1 cellular context compared by ENCODE assay signal in the genomic region with DNA sequence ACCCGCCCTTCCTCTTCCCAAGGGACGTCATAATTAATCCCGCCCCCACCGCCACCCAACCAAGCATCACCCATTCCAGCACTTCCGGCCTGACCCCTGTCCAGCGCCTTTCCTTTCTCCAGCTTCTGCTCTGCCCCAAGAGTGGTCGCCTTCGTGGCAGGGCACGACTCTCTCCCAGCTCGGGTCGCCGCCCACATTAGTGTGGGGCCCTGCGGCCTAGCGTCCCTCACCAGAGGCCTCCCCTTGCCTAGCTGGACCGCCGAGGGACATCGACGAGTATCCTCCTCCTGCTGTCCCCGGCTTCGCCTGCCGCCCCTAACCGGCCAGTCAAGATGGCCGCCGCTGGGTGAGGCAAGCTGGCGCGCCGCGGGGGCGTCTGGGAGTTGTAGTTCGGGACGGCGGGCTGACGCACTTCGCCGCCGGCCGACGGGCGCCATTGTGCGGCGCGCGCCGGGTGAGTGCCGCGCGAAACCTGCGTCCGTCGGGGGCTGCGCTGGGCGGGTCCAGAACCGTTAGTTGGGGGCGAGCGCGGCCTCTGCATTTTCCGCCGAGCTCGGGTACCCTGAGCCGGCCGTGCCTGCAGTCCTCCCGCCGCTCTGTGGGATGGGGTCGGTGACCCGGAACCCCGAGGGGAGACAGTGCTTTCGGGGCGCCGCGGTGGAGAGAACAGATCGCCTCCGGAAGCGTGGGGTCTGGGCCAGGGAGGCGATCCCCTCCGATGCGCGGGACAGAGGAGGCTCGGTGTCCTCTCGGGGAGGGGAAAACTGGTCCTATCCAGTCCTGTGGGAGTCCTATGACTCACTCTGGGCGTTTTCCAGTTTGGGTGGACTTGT.
TF ChIP-seq lines count a peak whose summit lies in the region.

A gene (plus strand): TSS at position 73 of the 833 bp plus-strand sequence. CDS start 905 bp downstream, outside the sequence.

TF ChIP-seq in HepG2, 621 proteins besides CTCF, POLR2A, EP300 and RAD21 (continued from another document and continues in another):
- TF ChIP-seq, protein P1, sequence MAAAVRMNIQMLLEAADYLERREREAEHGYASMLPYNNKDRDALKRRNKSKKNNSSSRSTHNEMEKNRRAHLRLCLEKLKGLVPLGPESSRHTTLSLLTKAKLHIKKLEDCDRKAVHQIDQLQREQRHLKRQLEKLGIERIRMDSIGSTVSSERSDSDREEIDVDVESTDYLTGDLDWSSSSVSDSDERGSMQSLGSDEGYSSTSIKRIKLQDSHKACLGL (CRISPR knock-in tag; IDR thresholded peaks at IDR 0.05) = peak; percentile 78; the same call in 1 of the 2 replicates
- TF ChIP-seq POGZ (CRISPR knock-in tag; IDR thresholded peaks at IDR 0.05) (peak; percentile 82), ZNF672 (CRISPR knock-in tag; IDR thresholded peaks at IDR 0.05) (peak; percentile 71; the same call in 1 of the 2 replicates), ZNF350 (CRISPR knock-in tag; IDR thresholded peaks at IDR 0.05; ENCODE audit: borderline replicate concordance, low read depth) (peak; percentile 53), ZMAT3 (CRISPR knock-in tag; conservative IDR thresholded peaks at IDR 0.05) (0 out of 2 replicates have a peak, but pooled peaks have one; percentile 70), FOSL1 (CRISPR knock-in tag; IDR thresholded peaks at IDR 0.05; ENCODE audit: borderline replicate concordance) (peak; percentile 30; the same call in 1 of the 2 replicates), CENPT (CRISPR knock-in tag; IDR thresholded peaks at IDR 0.05; ENCODE audit: low read depth) (peak; percentile 90), TMF1 (CRISPR knock-in tag; IDR thresholded peaks at IDR 0.05; ENCODE audit: low read depth) (peak; percentile 16; the same call in 1 of the 2 replicates), ZFAT (CRISPR knock-in tag; conservative IDR thresholded peaks at IDR 0.05) (no peak), FOXO1 (CRISPR knock-in tag; IDR thresholded peaks at IDR 0.05) (peak; percentile 46; the same call in 1 of the 2 replicates), ZNF234 (CRISPR knock-in tag; conservative IDR thresholded peaks at IDR 0.05) (peak; percentile 97), ZNF773 (CRISPR knock-in tag; IDR thresholded peaks at IDR 0.05; ENCODE audit: borderline replicate concordance) (no peak), RBM39 (IDR thresholded peaks at IDR 0.05; ENCODE audit: low read depth, low read length, poor library complexity, severe bottlenecking) (peak; percentile 86), ATF7 (IDR thresholded peaks at IDR 0.05) (peak; percentile 28; the same call in 1 of the 2 replicates), ATF7 (CRISPR knock-in tag; IDR thresholded peaks at IDR 0.05) (peak; percentile 29; the same call in 1 of the 2 replicates), SRSF9 (IDR thresholded peaks at IDR 0.05; ENCODE audit: borderline replicate concordance, insufficient read depth, low read depth, low read length, poor library complexity, severe bottlenecking) (no peak), POLR2AphosphoS5 (IDR thresholded peaks at IDR 0.05; ENCODE audit: low read depth, low read length) (peak; percentile 84), KMT2B (CRISPR knock-in tag; IDR thresholded peaks at IDR 0.05) (peak; percentile 65), ZNF556 (CRISPR knock-in tag; IDR thresholded peaks at IDR 0.05; ENCODE audit: borderline replicate concordance) (peak; percentile 93)
- TF ChIP-seq, protein P2, sequence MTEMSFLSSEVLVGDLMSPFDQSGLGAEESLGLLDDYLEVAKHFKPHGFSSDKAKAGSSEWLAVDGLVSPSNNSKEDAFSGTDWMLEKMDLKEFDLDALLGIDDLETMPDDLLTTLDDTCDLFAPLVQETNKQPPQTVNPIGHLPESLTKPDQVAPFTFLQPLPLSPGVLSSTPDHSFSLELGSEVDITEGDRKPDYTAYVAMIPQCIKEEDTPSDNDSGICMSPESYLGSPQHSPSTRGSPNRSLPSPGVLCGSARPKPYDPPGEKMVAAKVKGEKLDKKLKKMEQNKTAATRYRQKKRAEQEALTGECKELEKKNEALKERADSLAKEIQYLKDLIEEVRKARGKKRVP (CRISPR knock-in tag; IDR thresholded peaks at IDR 0.05) = peak in 1 of 2 experiments; percentile 93; a peak in 2 of 4 replicates
- TF ChIP-seq, protein P3, sequence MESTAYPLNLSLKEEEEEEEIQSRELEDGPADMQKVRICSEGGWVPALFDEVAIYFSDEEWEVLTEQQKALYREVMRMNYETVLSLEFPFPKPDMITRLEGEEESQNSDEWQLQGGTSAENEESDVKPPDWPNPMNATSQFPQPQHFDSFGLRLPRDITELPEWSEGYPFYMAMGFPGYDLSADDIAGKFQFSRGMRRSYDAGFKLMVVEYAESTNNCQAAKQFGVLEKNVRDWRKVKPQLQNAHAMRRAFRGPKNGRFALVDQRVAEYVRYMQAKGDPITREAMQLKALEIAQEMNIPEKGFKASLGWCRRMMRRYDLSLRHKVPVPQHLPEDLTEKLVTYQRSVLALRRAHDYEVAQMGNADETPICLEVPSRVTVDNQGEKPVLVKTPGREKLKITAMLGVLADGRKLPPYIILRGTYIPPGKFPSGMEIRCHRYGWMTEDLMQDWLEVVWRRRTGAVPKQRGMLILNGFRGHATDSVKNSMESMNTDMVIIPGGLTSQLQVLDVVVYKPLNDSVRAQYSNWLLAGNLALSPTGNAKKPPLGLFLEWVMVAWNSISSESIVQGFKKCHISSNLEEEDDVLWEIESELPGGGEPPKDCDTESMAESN (CRISPR knock-in tag; conservative IDR thresholded peaks at IDR 0.05) = peak; percentile 29
- TF ChIP-seq, protein P4, sequence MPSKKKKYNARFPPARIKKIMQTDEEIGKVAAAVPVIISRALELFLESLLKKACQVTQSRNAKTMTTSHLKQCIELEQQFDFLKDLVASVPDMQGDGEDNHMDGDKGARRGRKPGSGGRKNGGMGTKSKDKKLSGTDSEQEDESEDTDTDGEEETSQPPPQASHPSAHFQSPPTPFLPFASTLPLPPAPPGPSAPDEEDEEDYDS (CRISPR knock-in tag; IDR thresholded peaks at IDR 0.05) = peak; percentile 42; the same call in 1 of the 2 replicates
- TF ChIP-seq, protein P5, sequence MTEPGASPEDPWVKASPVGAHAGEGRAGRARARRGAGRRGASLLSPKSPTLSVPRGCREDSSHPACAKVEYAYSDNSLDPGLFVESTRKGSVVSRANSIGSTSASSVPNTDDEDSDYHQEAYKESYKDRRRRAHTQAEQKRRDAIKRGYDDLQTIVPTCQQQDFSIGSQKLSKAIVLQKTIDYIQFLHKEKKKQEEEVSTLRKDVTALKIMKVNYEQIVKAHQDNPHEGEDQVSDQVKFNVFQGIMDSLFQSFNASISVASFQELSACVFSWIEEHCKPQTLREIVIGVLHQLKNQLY (CRISPR knock-in tag; IDR thresholded peaks at IDR 0.05) = 0 out of 2 replicates have a peak, but pooled peaks have one; percentile 6
- TF ChIP-seq, protein P6, sequence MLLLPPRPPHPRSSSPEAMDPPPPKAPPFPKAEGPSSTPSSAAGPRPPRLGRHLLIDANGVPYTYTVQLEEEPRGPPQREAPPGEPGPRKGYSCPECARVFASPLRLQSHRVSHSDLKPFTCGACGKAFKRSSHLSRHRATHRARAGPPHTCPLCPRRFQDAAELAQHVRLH (CRISPR knock-in tag; IDR thresholded peaks at IDR 0.05; ENCODE audit: borderline replicate concordance, low read depth) = no peak
- TF ChIP-seq, protein P7, sequence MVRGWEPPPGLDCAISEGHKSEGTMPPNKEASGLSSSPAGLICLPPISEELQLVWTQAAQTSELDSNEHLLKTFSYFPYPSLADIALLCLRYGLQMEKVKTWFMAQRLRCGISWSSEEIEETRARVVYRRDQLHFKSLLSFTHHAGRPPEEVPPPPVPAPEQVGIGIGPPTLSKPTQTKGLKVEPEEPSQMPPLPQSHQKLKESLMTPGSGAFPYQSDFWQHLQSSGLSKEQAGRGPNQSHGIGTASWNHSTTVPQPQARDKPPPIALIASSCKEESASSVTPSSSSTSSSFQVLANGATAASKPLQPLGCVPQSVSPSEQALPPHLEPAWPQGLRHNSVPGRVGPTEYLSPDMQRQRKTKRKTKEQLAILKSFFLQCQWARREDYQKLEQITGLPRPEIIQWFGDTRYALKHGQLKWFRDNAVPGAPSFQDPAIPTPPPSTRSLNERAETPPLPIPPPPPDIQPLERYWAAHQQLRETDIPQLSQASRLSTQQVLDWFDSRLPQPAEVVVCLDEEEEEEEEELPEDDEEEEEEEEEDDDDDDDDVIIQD (CRISPR knock-in tag; IDR thresholded peaks at IDR 0.05; ENCODE audit: low read depth) = 0 out of 2 replicates have a peak, but pooled peaks have one; percentile 35
- TF ChIP-seq, protein P8, sequence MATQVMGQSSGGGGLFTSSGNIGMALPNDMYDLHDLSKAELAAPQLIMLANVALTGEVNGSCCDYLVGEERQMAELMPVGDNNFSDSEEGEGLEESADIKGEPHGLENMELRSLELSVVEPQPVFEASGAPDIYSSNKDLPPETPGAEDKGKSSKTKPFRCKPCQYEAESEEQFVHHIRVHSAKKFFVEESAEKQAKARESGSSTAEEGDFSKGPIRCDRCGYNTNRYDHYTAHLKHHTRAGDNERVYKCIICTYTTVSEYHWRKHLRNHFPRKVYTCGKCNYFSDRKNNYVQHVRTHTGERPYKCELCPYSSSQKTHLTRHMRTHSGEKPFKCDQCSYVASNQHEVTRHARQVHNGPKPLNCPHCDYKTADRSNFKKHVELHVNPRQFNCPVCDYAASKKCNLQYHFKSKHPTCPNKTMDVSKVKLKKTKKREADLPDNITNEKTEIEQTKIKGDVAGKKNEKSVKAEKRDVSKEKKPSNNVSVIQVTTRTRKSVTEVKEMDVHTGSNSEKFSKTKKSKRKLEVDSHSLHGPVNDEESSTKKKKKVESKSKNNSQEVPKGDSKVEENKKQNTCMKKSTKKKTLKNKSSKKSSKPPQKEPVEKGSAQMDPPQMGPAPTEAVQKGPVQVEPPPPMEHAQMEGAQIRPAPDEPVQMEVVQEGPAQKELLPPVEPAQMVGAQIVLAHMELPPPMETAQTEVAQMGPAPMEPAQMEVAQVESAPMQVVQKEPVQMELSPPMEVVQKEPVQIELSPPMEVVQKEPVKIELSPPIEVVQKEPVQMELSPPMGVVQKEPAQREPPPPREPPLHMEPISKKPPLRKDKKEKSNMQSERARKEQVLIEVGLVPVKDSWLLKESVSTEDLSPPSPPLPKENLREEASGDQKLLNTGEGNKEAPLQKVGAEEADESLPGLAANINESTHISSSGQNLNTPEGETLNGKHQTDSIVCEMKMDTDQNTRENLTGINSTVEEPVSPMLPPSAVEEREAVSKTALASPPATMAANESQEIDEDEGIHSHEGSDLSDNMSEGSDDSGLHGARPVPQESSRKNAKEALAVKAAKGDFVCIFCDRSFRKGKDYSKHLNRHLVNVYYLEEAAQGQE (IDR thresholded peaks at IDR 0.05; ENCODE audit: borderline replicate concordance in 1 of 2, low read depth in 1 of 2, low read length in 2 of 2) = peak in 1 of 2 experiments; percentile 69; a peak in 2 of 4 replicates
- TF ChIP-seq, protein P9, sequence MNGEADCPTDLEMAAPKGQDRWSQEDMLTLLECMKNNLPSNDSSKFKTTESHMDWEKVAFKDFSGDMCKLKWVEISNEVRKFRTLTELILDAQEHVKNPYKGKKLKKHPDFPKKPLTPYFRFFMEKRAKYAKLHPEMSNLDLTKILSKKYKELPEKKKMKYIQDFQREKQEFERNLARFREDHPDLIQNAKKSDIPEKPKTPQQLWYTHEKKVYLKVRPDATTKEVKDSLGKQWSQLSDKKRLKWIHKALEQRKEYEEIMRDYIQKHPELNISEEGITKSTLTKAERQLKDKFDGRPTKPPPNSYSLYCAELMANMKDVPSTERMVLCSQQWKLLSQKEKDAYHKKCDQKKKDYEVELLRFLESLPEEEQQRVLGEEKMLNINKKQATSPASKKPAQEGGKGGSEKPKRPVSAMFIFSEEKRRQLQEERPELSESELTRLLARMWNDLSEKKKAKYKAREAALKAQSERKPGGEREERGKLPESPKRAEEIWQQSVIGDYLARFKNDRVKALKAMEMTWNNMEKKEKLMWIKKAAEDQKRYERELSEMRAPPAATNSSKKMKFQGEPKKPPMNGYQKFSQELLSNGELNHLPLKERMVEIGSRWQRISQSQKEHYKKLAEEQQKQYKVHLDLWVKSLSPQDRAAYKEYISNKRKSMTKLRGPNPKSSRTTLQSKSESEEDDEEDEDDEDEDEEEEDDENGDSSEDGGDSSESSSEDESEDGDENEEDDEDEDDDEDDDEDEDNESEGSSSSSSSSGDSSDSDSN (CRISPR knock-in tag; IDR thresholded peaks at IDR 0.05) = peak; percentile 63
- TF ChIP-seq, protein P10, sequence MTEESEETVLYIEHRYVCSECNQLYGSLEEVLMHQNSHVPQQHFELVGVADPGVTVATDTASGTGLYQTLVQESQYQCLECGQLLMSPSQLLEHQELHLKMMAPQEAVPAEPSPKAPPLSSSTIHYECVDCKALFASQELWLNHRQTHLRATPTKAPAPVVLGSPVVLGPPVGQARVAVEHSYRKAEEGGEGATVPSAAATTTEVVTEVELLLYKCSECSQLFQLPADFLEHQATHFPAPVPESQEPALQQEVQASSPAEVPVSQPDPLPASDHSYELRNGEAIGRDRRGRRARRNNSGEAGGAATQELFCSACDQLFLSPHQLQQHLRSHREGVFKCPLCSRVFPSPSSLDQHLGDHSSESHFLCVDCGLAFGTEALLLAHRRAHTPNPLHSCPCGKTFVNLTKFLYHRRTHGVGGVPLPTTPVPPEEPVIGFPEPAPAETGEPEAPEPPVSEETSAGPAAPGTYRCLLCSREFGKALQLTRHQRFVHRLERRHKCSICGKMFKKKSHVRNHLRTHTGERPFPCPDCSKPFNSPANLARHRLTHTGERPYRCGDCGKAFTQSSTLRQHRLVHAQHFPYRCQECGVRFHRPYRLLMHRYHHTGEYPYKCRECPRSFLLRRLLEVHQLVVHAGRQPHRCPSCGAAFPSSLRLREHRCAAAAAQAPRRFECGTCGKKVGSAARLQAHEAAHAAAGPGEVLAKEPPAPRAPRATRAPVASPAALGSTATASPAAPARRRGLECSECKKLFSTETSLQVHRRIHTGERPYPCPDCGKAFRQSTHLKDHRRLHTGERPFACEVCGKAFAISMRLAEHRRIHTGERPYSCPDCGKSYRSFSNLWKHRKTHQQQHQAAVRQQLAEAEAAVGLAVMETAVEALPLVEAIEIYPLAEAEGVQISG (CRISPR knock-in tag; IDR thresholded peaks at IDR 0.05) = peak; percentile 92
- TF ChIP-seq, protein P11, sequence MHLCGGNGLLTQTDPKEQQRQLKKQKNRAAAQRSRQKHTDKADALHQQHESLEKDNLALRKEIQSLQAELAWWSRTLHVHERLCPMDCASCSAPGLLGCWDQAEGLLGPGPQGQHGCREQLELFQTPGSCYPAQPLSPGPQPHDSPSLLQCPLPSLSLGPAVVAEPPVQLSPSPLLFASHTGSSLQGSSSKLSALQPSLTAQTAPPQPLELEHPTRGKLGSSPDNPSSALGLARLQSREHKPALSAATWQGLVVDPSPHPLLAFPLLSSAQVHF (CRISPR knock-in tag; IDR thresholded peaks at IDR 0.05) = peak; percentile 91; the same call in 1 of the 2 replicates
- TF ChIP-seq, protein P12, sequence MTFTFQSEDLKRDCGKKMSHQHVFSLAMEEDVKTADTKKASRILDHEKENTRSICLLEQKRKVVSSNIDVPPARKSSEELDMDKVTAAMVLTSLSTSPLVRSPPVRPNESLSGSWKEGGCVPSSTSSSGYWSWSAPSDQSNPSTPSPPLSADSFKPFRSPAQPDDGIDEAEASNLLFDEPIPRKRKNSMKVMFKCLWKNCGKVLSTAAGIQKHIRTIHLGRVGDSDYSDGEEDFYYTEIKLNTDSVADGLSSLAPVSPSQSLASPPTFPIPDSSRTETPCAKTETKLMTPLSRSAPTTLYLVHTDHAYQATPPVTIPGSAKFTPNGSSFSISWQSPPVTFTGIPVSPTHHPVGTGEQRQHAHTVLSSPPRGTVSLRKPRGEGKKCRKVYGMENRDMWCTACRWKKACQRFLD (CRISPR knock-in tag; IDR thresholded peaks at IDR 0.05; ENCODE audit: borderline replicate concordance) = peak; percentile 18; the same call in 1 of the 2 replicates
